Comparison of ENCODE assay signal across 1 cellular context in the genomic region with DNA sequence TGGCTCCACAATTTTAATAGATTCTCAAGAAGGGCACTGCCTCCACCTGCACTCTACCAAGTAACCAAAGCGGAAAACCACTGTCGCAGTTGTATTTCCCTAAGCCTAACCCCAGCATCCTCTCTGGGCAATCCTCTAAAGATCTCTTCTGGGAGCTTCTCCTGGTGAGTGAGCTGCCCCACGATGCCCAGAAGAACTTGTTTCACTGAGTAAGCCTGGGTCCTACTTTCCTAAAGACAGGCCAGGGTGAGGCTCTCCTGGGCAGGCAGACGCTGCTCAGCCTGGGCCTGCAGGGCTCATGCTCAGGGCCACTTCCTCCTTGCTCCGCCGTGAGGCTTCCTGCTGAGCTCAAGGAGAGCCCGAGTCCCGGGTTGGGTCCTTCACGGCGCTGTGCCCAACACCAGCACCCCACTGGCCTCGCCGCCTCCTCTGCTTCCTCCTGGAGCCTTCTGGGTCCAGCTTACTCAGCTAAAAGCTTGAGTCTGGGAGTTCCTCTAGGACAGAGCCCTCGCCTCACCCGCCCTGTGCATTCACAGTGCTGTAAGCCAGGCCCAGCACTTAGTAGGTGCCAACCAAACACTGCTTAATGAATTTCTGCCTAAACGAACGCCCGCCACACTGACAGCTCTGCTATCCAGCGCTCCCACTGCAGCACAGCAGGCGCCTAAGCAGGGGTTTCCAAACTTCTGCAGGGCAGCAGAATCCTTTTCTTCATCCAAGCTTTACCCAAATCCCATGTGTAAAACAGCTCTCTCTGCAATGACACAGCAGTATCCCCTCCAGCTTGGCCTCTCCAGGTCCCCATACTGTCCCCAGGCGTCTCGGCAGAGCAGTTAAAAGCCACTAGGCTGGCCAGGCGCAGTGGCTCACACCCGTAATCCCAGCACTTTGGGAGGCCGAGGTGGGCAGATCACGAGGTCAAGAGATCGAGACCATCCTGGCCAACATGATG.
TF ChIP-seq lines count a peak whose summit lies in the region.

No MANE protein-coding gene starts in this region.

TF ChIP-seq in HCT116, 20 proteins besides CTCF, POLR2A, EP300 and RAD21 (continued from another document):
- TF ChIP-seq, protein P1, sequence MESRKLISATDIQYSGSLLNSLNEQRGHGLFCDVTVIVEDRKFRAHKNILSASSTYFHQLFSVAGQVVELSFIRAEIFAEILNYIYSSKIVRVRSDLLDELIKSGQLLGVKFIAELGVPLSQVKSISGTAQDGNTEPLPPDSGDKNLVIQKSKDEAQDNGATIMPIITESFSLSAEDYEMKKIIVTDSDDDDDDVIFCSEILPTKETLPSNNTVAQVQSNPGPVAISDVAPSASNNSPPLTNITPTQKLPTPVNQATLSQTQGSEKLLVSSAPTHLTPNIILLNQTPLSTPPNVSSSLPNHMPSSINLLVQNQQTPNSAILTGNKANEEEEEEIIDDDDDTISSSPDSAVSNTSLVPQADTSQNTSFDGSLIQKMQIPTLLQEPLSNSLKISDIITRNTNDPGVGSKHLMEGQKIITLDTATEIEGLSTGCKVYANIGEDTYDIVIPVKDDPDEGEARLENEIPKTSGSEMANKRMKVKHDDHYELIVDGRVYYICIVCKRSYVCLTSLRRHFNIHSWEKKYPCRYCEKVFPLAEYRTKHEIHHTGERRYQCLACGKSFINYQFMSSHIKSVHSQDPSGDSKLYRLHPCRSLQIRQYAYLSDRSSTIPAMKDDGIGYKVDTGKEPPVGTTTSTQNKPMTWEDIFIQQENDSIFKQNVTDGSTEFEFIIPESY (IDR thresholded peaks at IDR 0.05; ENCODE audit: extremely low read depth, insufficient replicate concordance, low read length), result no peak
- no peak for TF ChIP-seq ELF1 (IDR thresholded peaks at IDR 0.05; ENCODE audit: borderline replicate concordance, low read depth)
- no peak for TF ChIP-seq ZNF274 (IDR thresholded peaks at IDR 0.05; ENCODE audit: low read depth, low read length)
- TF ChIP-seq, protein P2, sequence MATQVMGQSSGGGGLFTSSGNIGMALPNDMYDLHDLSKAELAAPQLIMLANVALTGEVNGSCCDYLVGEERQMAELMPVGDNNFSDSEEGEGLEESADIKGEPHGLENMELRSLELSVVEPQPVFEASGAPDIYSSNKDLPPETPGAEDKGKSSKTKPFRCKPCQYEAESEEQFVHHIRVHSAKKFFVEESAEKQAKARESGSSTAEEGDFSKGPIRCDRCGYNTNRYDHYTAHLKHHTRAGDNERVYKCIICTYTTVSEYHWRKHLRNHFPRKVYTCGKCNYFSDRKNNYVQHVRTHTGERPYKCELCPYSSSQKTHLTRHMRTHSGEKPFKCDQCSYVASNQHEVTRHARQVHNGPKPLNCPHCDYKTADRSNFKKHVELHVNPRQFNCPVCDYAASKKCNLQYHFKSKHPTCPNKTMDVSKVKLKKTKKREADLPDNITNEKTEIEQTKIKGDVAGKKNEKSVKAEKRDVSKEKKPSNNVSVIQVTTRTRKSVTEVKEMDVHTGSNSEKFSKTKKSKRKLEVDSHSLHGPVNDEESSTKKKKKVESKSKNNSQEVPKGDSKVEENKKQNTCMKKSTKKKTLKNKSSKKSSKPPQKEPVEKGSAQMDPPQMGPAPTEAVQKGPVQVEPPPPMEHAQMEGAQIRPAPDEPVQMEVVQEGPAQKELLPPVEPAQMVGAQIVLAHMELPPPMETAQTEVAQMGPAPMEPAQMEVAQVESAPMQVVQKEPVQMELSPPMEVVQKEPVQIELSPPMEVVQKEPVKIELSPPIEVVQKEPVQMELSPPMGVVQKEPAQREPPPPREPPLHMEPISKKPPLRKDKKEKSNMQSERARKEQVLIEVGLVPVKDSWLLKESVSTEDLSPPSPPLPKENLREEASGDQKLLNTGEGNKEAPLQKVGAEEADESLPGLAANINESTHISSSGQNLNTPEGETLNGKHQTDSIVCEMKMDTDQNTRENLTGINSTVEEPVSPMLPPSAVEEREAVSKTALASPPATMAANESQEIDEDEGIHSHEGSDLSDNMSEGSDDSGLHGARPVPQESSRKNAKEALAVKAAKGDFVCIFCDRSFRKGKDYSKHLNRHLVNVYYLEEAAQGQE (IDR thresholded peaks at IDR 0.05; ENCODE audit: low read depth), result no peak
- TF ChIP-seq SIN3A (IDR thresholded peaks at IDR 0.05; ENCODE audit: low read depth), result no peak
- TF ChIP-seq, protein P3, sequence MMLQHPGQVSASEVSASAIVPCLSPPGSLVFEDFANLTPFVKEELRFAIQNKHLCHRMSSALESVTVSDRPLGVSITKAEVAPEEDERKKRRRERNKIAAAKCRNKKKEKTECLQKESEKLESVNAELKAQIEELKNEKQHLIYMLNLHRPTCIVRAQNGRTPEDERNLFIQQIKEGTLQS (IDR thresholded peaks at IDR 0.05), result no peak
- no peak for TF ChIP-seq ZFX (IDR thresholded peaks at IDR 0.05)
- TF ChIP-seq EZH2phosphoT487 (IDR thresholded peaks at IDR 0.05; ENCODE audit: borderline replicate concordance), result no peak
- no peak for TF ChIP-seq CBX3 (IDR thresholded peaks at IDR 0.05; ENCODE audit: low read depth)
- no peak for TF ChIP-seq SP1 (IDR thresholded peaks at IDR 0.05; ENCODE audit: low read depth)
- no peak for TF ChIP-seq EZH2 (IDR thresholded peaks at IDR 0.05)
- TF ChIP-seq SRF (IDR thresholded peaks at IDR 0.05; ENCODE audit: low read depth), result no peak
